Comparison of ENCODE assay signal across 1 cellular context in genomic region chr4:184464759-184465454, GRCh38.
TF ChIP-seq lines count a peak whose summit lies in the region.

No MANE protein-coding gene starts in this region.

TF ChIP-seq in HepG2, 621 proteins besides CTCF, POLR2A, EP300 and RAD21 (continued from another document and continues in another):
- TF ChIP-seq MLXIP (CRISPR knock-in tag; IDR thresholded peaks at IDR 0.05; ENCODE audit: borderline replicate concordance) (no peak), MEIS2 (CRISPR knock-in tag; IDR thresholded peaks at IDR 0.05) (peak; percentile 84; the same call in 1 of the 2 replicates), ZFP41 (CRISPR knock-in tag; IDR thresholded peaks at IDR 0.05; ENCODE audit: borderline replicate concordance) (no peak), TAF1 (CRISPR knock-in tag; IDR thresholded peaks at IDR 0.05) (no peak), WIZ (CRISPR knock-in tag; IDR thresholded peaks at IDR 0.05) (no peak), TEAD3 (CRISPR knock-in tag; optimal IDR thresholded peaks at IDR 0.05; ENCODE audit: borderline replicate concordance) (peak; percentile 94), RFXAP (CRISPR knock-in tag; IDR thresholded peaks at IDR 0.05; ENCODE audit: borderline replicate concordance) (no peak), GLMP (CRISPR knock-in tag; IDR thresholded peaks at IDR 0.05; ENCODE audit: borderline replicate concordance) (no peak), ZNF24 (IDR thresholded peaks at IDR 0.05) (no peak), GTF3A (CRISPR knock-in tag; conservative IDR thresholded peaks at IDR 0.05) (no peak), TRAFD1 (CRISPR knock-in tag; IDR thresholded peaks at IDR 0.05; ENCODE audit: borderline replicate concordance) (no peak), MXD4 (CRISPR knock-in tag; IDR thresholded peaks at IDR 0.05) (peak; percentile 41; the same call in 1 of the 2 replicates), ZNF136 (CRISPR knock-in tag; IDR thresholded peaks at IDR 0.05; ENCODE audit: low read depth) (no peak), E2F5 (CRISPR knock-in tag; conservative IDR thresholded peaks at IDR 0.05) (no peak), ARNTL (CRISPR knock-in tag; IDR thresholded peaks at IDR 0.05) (0 out of 2 replicates have a peak, but pooled peaks have one; percentile 35), ZNF761 (CRISPR knock-in tag; conservative IDR thresholded peaks at IDR 0.05) (no peak), SP2 (CRISPR knock-in tag; IDR thresholded peaks at IDR 0.05) (no peak), SATB2 (CRISPR knock-in tag; IDR thresholded peaks at IDR 0.05) (no peak), ZNF3 (CRISPR knock-in tag; IDR thresholded peaks at IDR 0.05) (no peak), FOSL1 (CRISPR knock-in tag; IDR thresholded peaks at IDR 0.05; ENCODE audit: borderline replicate concordance) (no peak), HMG20B (CRISPR knock-in tag; conservative IDR thresholded peaks at IDR 0.05) (0 out of 2 replicates have a peak, but pooled peaks have one; percentile 25), SIX1 (CRISPR knock-in tag; IDR thresholded peaks at IDR 0.05; ENCODE audit: borderline replicate concordance) (peak; percentile 39; the same call in 1 of the 2 replicates), DNMT3B (CRISPR knock-in tag; conservative IDR thresholded peaks at IDR 0.05) (no peak), REXO4 (CRISPR knock-in tag; IDR thresholded peaks at IDR 0.05; ENCODE audit: borderline replicate concordance) (no peak), RNF219 (CRISPR knock-in tag; IDR thresholded peaks at IDR 0.05) (no peak), ZFP36L1 (CRISPR knock-in tag; IDR thresholded peaks at IDR 0.05) (no peak), ZNF747 (CRISPR knock-in tag; IDR thresholded peaks at IDR 0.05; ENCODE audit: borderline replicate concordance) (no peak), RCOR2 (CRISPR knock-in tag; IDR thresholded peaks at IDR 0.05) (no peak), MYNN (CRISPR knock-in tag; IDR thresholded peaks at IDR 0.05; ENCODE audit: low read depth) (no peak), MZF1 (CRISPR knock-in tag; IDR thresholded peaks at IDR 0.05; ENCODE audit: borderline replicate concordance) (no peak), ZNF678 (CRISPR knock-in tag; IDR thresholded peaks at IDR 0.05) (no peak), KDM1A (CRISPR knock-in tag; IDR thresholded peaks at IDR 0.05) (no peak), ZNF672 (CRISPR knock-in tag; IDR thresholded peaks at IDR 0.05) (no peak), ZBTB3 (CRISPR knock-in tag; IDR thresholded peaks at IDR 0.05; ENCODE audit: borderline replicate concordance, low read depth) (no peak), SMARCE1 (IDR thresholded peaks at IDR 0.05; ENCODE audit: borderline replicate concordance) (no peak), SAP130 (CRISPR knock-in tag; IDR thresholded peaks at IDR 0.05; ENCODE audit: low read depth) (peak; percentile 92), FOXO1 (CRISPR knock-in tag; IDR thresholded peaks at IDR 0.05) (peak; percentile 92), ZNF788 (CRISPR knock-in tag; IDR thresholded peaks at IDR 0.05; ENCODE audit: borderline replicate concordance) (no peak), KLF12 (CRISPR knock-in tag; IDR thresholded peaks at IDR 0.05; ENCODE audit: borderline replicate concordance) (no peak), ZNF576 (CRISPR knock-in tag; IDR thresholded peaks at IDR 0.05) (no peak), ZSCAN9 (CRISPR knock-in tag; IDR thresholded peaks at IDR 0.05; ENCODE audit: borderline replicate concordance) (peak; percentile 40; the same call in 1 of the 2 replicates), JUNB (CRISPR knock-in tag; IDR thresholded peaks at IDR 0.05; ENCODE audit: borderline replicate concordance) (no peak), ZNF674 (CRISPR knock-in tag; IDR thresholded peaks at IDR 0.05; ENCODE audit: low read depth) (no peak), SRSF1 (optimal IDR thresholded peaks at IDR 0.05; ENCODE audit: low read depth, low read length) (no peak), CBX2 (IDR thresholded peaks at IDR 0.05; ENCODE audit: low read depth, low read length) (no peak), CBX2 (CRISPR knock-in tag; IDR thresholded peaks at IDR 0.05; ENCODE audit: low read depth) (no peak), REST (IDR thresholded peaks at IDR 0.05; ENCODE audit: borderline replicate concordance in 1 of 2, low read depth in 1 of 2, low read length in 2 of 2) (no peak), ZNF547 (CRISPR knock-in tag; IDR thresholded peaks at IDR 0.05) (no peak), ZNF704 (CRISPR knock-in tag; IDR thresholded peaks at IDR 0.05; ENCODE audit: borderline replicate concordance) (no peak), ZNF337 (CRISPR knock-in tag; IDR thresholded peaks at IDR 0.05; ENCODE audit: borderline replicate concordance, low read depth) (no peak), ZNF589 (CRISPR knock-in tag; conservative IDR thresholded peaks at IDR 0.05) (no peak), SMAD3 (CRISPR knock-in tag; IDR thresholded peaks at IDR 0.05) (peak; percentile 82), ZNF558 (CRISPR knock-in tag; IDR thresholded peaks at IDR 0.05; ENCODE audit: borderline replicate concordance) (no peak), ZBTB2 (CRISPR knock-in tag; IDR thresholded peaks at IDR 0.05; ENCODE audit: low read depth) (no peak), REPIN1 (CRISPR knock-in tag; IDR thresholded peaks at IDR 0.05; ENCODE audit: borderline replicate concordance, low read depth) (no peak), ZNF331 (CRISPR knock-in tag; IDR thresholded peaks at IDR 0.05) (0 out of 2 replicates have a peak, but pooled peaks have one; percentile 20), TGIF2 (CRISPR knock-in tag; IDR thresholded peaks at IDR 0.05) (peak; percentile 89), ZFP90 (CRISPR knock-in tag; IDR thresholded peaks at IDR 0.05; ENCODE audit: borderline replicate concordance) (no peak), ZNF550 (CRISPR knock-in tag; IDR thresholded peaks at IDR 0.05; ENCODE audit: borderline replicate concordance) (no peak), NFKBIZ (CRISPR knock-in tag; IDR thresholded peaks at IDR 0.05) (0 out of 2 replicates have a peak, but pooled peaks have one; percentile 76), ZNF552 (CRISPR knock-in tag; IDR thresholded peaks at IDR 0.05; ENCODE audit: borderline replicate concordance) (no peak)
